Comparison of ENCODE assay signal across 30 cellular contexts in genomic region chr6:123091896-123092271, GRCh38.
A peak's percentile ranks its signal among the peaks of the same experiment; 100 is the strongest.
DNase-seq lines count a peak whose midpoint lies in the region; ATAC-seq and TF ChIP-seq lines count a peak whose summit lies in the region.
"Had no signal": no experiment of that assay in that cellular context is flagged by ENCODE, and none has a peak within 500 bp of the region (broad histone marks: within the 10 kb centered on the region; RNA-seq: fewer than 3 reads in every experiment).

No MANE protein-coding gene starts in this region.

- TF ChIP-seq POLR2A in breast epithelium (IDR thresholded peaks at IDR 0.05), result no peak
- no peak for TF ChIP-seq POLR2A in tibial nerve (IDR thresholded peaks at IDR 0.05)

- H4K20me1 ChIP-seq in mammary epithelial cell (ENCODE audit: insufficient read depth, low read length), result no peaks in the 10 kb centered on the region

- ATAC-seq in psoas muscle (no peak), GM19023 (IDR thresholded peaks at IDR 0.05; ENCODE audit: unreplicated experiment) (no peak), GM21390 (IDR thresholded peaks at IDR 0.05; ENCODE audit: unreplicated experiment) (no peak)
- ATAC-seq: heart right ventricle, K562, upper lobe of right lung, WTC11 had no signal

- H3K9me3 ChIP-seq in breast epithelium, result no peaks in the 10 kb centered on the region
- no peaks in the 10 kb centered on the region for H3K9me3 ChIP-seq in mammary epithelial cell (replicated peaks; ENCODE audit: insufficient read depth, low read length)
- no peaks in the 10 kb centered on the region for H3K9me3 ChIP-seq in psoas muscle
- H3K9me3 ChIP-seq in tibial nerve, result no peaks in the 10 kb centered on the region
- H3K9me3 ChIP-seq: esophagus squamous epithelium, heart right ventricle, upper lobe of right lung had no signal

- TF ChIP-seq CTCF in MCF 10A (IDR thresholded peaks at IDR 0.05; ENCODE audit: unreplicated experiment) (no peak), breast epithelium (IDR thresholded peaks at IDR 0.05) (no peak), mammary epithelial cell (conservative IDR thresholded peaks at IDR 0.05 in 1 of 2, IDR thresholded peaks at IDR 0.05 in 1 of 2; ENCODE audit: extremely low read depth in 1 of 2, insufficient read depth in 1 of 2, low read depth in 1 of 2, low read length in 2 of 2) (no peak), psoas muscle (IDR thresholded peaks at IDR 0.05) (no peak), tibial nerve (IDR thresholded peaks at IDR 0.05) (no peak)

- dilution Hi-C loops in mammary epithelial cell (cut with HindIII; ENCODE audit: low sequenced_read_pairs), result no loop called here

- intact Hi-C loops in MCF 10A (cut with micrococcal nuclease) (loop anchor here (1.0 kb wide), 1 partner anchor 224 kb away; no protein-coding TSS in a partner anchor), breast epithelium (cut with DNase I; ENCODE audit: low total_unique reads) (no loop called here), mammary epithelial cell (cut with micrococcal nuclease) (no loop called here), psoas muscle (cut with DNase I) (no loop called here)

- H3K27ac Mint-ChIP-seq in MCF 10A (ENCODE audit: low read depth, unreplicated experiment), result peak overlapping the region; percentile 100
- H3K27ac Mint-ChIP-seq: activated CD4-positive, alpha-beta T cell treated with anti-CD3 and anti-CD28 coated beads, Interleukin-2, amount 10 ng/mL, durations not matched to agents 24 days and 14 days; activated naive CD8-positive, alpha-beta T cell; CD4-positive, alpha-beta T cell; endodermal cell; H9; mesothelial cell of epicardium; naive B cell; WTC11 had no signal

- peak overlapping the region; percentile 86 for H2AFZ ChIP-seq in mammary epithelial cell (ENCODE audit: low read depth, low read length)

- H3K9me3 Mint-ChIP-seq in MCF 10A (ENCODE audit: unreplicated experiment), result no peaks in the 10 kb centered on the region
- H3K9me3 Mint-ChIP-seq: activated CD4-positive, alpha-beta T cell treated with anti-CD3 and anti-CD28 coated beads, Interleukin-2, amount 10 ng/mL, durations not matched to agents 24 days and 14 days; CD4-positive, alpha-beta T cell; endodermal cell; H9; mesothelial cell of epicardium; naive B cell; WTC11 had no signal

- no peaks in the 10 kb centered on the region for H3K79me2 ChIP-seq in mammary epithelial cell (ENCODE audit: insufficient read depth, low read length)

- no TSS peak for BruUV-seq in MCF 10A (replicated peaks; lab: Mats Ljungman, UMichigan)
- BruUV-seq in mammary epithelial cell (replicated peaks; lab: Mats Ljungman, UMichigan), result TSS peak; percentile 97

- H3K4me2 ChIP-seq in mammary epithelial cell (ENCODE audit: insufficient read depth, low read depth, low read length), result peak overlapping the region; percentile 71

- H3K4me1 ChIP-seq in breast epithelium (no peaks in the 10 kb centered on the region), mammary epithelial cell (ENCODE audit: insufficient read depth, low read length) (peaks cover 27% of the 10 kb centered on the region), psoas muscle (peaks cover 23% of the 10 kb centered on the region), tibial nerve (no peaks in the 10 kb centered on the region)
- H3K4me1 ChIP-seq: esophagus squamous epithelium, heart right ventricle, upper lobe of right lung had no signal

- no peaks in the 10 kb centered on the region for H3K36me3 ChIP-seq in breast epithelium
- H3K36me3 ChIP-seq in mammary epithelial cell (ENCODE audit: insufficient read depth, low read length), result no peaks in the 10 kb centered on the region
- H3K36me3 ChIP-seq in psoas muscle (ENCODE audit: insufficient read depth in 1 of 2, low read depth in 1 of 2), result no peaks in the 10 kb centered on the region
- H3K36me3 ChIP-seq in tibial nerve, result no peaks in the 10 kb centered on the region
- H3K36me3 ChIP-seq: esophagus squamous epithelium, heart right ventricle, upper lobe of right lung had no signal

- H3K9ac ChIP-seq in mammary epithelial cell (ENCODE audit: insufficient read depth, low read length), result no peak overlapping the region

- CTCF ChIA-PET in MCF 10A (lab: Yijun Ruan, JAX), result interaction anchor here (1.0 to 1.8 kb wide), 5 partner anchors 9 to 624 kb away, joined by 3 to 5 read pairs (median 5); no protein-coding TSS in a partner anchor
- CTCF ChIA-PET in mammary epithelial cell (lab: Charles Lee; ENCODE audit: low non-redundant PET), result interaction anchor here (0.6 kb wide), 1 partner anchor 145 kb away, joined by 3 read pairs; no protein-coding TSS in a partner anchor

- H3K27ac ChIP-seq in breast epithelium, result peak overlapping the region in 1 of 2 donors; percentile 59
- H3K27ac ChIP-seq in mammary epithelial cell (ENCODE audit: insufficient read depth, low read depth, low read length), result peak overlapping the region; percentile 95
- H3K27ac ChIP-seq in psoas muscle, result peak overlapping the region; percentile 84
- H3K27ac ChIP-seq in tibial nerve, result no peak overlapping the region
- H3K27ac ChIP-seq: esophagus squamous epithelium, heart right ventricle, RWPE1, SK-N-MC, skin epidermis, upper lobe of right lung had no signal

- DNase-seq in MCF 10A (ENCODE audit: unreplicated experiment) (no peak), breast epithelium (ENCODE audit: low spot score in 2 of 2) (no peak), mammary epithelial cell (no peak), psoas muscle (no peak), tibial nerve (ENCODE audit: low spot score in 2 of 2) (no peak), kidney glomerular epithelial cell (lab: John Stamatoyannopoulos, UW) (no peak)
- DNase-seq: activated CD4-positive, alpha-beta T cell treated with anti-CD3 and anti-CD28 coated beads, Interleukin-2, amount 10 ng/mL, durations not matched to agents 24 days and 14 days; aorta; CD4-positive, alpha-beta T cell; endodermal cell; esophagus squamous epithelium; H9; heart right ventricle; naive B cell; NCI-H1105; NCI-H2029 treated with DMSO at 0.1 percent for 48 hours; NCI-H82; stimulated activated naive CD4-positive, alpha-beta T cell; T-helper 1 cell; upper lobe of right lung had no signal

- in situ Hi-C loops in mammary epithelial cell (cut with MboI; ENCODE audit: low sequenced_read_pairs in 2 of 2), result no loop called here

- POLR2A ChIA-PET in MCF 10A (lab: Yijun Ruan, JAX), result interaction anchor here (1.0 to 2.1 kb wide), 3 partner anchors 9 to 13 kb away, joined by 3 to 10 read pairs (median 7); no protein-coding TSS in a partner anchor

- no peaks in the 10 kb centered on the region for H3K27me3 Mint-ChIP-seq in MCF 10A (ENCODE audit: insufficient read depth, unreplicated experiment)
- H3K27me3 Mint-ChIP-seq: activated CD4-positive, alpha-beta T cell treated with anti-CD3 and anti-CD28 coated beads, Interleukin-2, amount 10 ng/mL, durations not matched to agents 24 days and 14 days; activated naive CD8-positive, alpha-beta T cell; CD4-positive, alpha-beta T cell; naive B cell had no signal

- H3K27me3 ChIP-seq in breast epithelium (no peaks in the 10 kb centered on the region), mammary epithelial cell (ENCODE audit: insufficient read depth, low read length) (no peaks in the 10 kb centered on the region), psoas muscle (ENCODE audit: insufficient read depth in 3 of 3, low read length in 2 of 3) (no peaks in the 10 kb centered on the region), tibial nerve (no peaks in the 10 kb centered on the region)
- H3K27me3 ChIP-seq: esophagus squamous epithelium, heart right ventricle, upper lobe of right lung had no signal

- no peaks in the 10 kb centered on the region for H3K36me3 Mint-ChIP-seq in MCF 10A (ENCODE audit: insufficient read depth, unreplicated experiment)
- H3K36me3 Mint-ChIP-seq: activated naive CD8-positive, alpha-beta T cell; mesothelial cell of epicardium; naive B cell; WTC11 had no signal

- peaks cover 33% of the 10 kb centered on the region for H3K4me1 Mint-ChIP-seq in MCF 10A (ENCODE audit: insufficient read depth, unreplicated experiment)
- H3K4me1 Mint-ChIP-seq: activated CD4-positive, alpha-beta T cell treated with anti-CD3 and anti-CD28 coated beads, Interleukin-2, amount 10 ng/mL, durations not matched to agents 24 days and 14 days; H9; naive B cell had no signal

- peak overlapping the region; percentile 60 for H3K4me3 Mint-ChIP-seq in MCF 10A (ENCODE audit: unreplicated experiment)
- H3K4me3 Mint-ChIP-seq: activated CD4-positive, alpha-beta T cell treated with anti-CD3 and anti-CD28 coated beads, Interleukin-2, amount 10 ng/mL, durations not matched to agents 24 days and 14 days; activated naive CD8-positive, alpha-beta T cell; CD4-positive, alpha-beta T cell; endodermal cell; H9; mesothelial cell of epicardium; naive B cell; WTC11 had no signal

- H3K4me3 ChIP-seq in breast epithelium, result no peak overlapping the region
- no peak overlapping the region for H3K4me3 ChIP-seq in mammary epithelial cell (replicated peaks in 1 of 3; ENCODE audit: insufficient read depth in 1 of 3, low read depth in 2 of 3, low read length in 3 of 3)
- no peak overlapping the region for H3K4me3 ChIP-seq in psoas muscle
- H3K4me3 ChIP-seq in tibial nerve, result no peak overlapping the region
- H3K4me3 ChIP-seq: coronary artery, esophagus squamous epithelium, heart right ventricle, K562, SK-N-MC, skin epidermis, upper lobe of right lung had no signal

- TF ChIP-seq EP300 in tibial nerve (IDR thresholded peaks at IDR 0.05), result no peak

Comparison
In these comparisons a context has a peak if more than half of its experiments do, and no peak if none do; other contexts are left out.
1. H3K27ac ChIP-seq: peak in mammary epithelial cell (single experiment) and psoas muscle (single experiment); none in tibial nerve (0 of 4).